ENCODE assay signal across 8 cellular contexts in genomic region chr16:4426722-4427372, GRCh38. TPM values are rescaled to one million over a fixed set of nuclear protein-coding genes. Genes with fewer than 3 reads are reported as not detected.
DNase-seq lines count a peak whose midpoint lies in the region; ATAC-seq and TF ChIP-seq lines count a peak whose summit lies in the region.

No MANE protein-coding gene starts in this region.

- H3K4me3 Mint-ChIP-seq in activated CD8-positive, alpha-beta T cell treated with anti-CD3 and anti-CD28 coated beads for 36 hours, result peak overlapping the region; percentile 93
- peak overlapping the region; percentile 94 for H3K4me3 Mint-ChIP-seq in stimulated activated memory B cell treated with anti-CD40 and anti-IgM and Interleukin-4, amounts not matched to agents 10 μg/mL and 1 μg/mL and 100 μg/mL, for 72 hours

- CTCF ChIA-PET in SK-N-SH (lab: Yijun Ruan, JAX), result no interaction called here
- CTCF ChIA-PET in activated CD8-positive, alpha-beta T cell treated with anti-CD3 and anti-CD28 coated beads for 36 hours (lab: Charles Lee), result interaction anchor here (1.7 kb wide), 1 partner anchor 68 kb away, joined by 4 read pairs; no protein-coding TSS in a partner anchor

- ATAC-seq in SK-N-SH treated with all-trans-retinoic acid at 6 μM for 48 hours (no peak), GM21360 (IDR thresholded peaks at IDR 0.05; ENCODE audit: unreplicated experiment) (no peak)
- no peak for ATAC-seq in activated CD8-positive, alpha-beta T cell treated with anti-CD3 and anti-CD28 coated beads for 36 hours
- ATAC-seq in stimulated activated memory B cell treated with anti-CD40 and anti-IgM and Interleukin-4, amounts not matched to agents 10 μg/mL and 1 μg/mL and 100 μg/mL, for 72 hours, result no peak

- H3K9me3 Mint-ChIP-seq in activated CD8-positive, alpha-beta T cell treated with anti-CD3 and anti-CD28 coated beads for 36 hours, result no peaks in the 10 kb centered on the region
- no peaks in the 10 kb centered on the region for H3K9me3 Mint-ChIP-seq in stimulated activated memory B cell treated with anti-CD40 and anti-IgM and Interleukin-4, amounts not matched to agents 10 μg/mL and 1 μg/mL and 100 μg/mL, for 72 hours

- TF ChIP-seq EP300 in SK-N-SH (IDR thresholded peaks at IDR 0.05; ENCODE audit: borderline replicate concordance in 1 of 2, low read depth in 1 of 2, low read length in 1 of 2), result no peak

- peaks cover 31% of the 10 kb centered on the region for H3K36me3 Mint-ChIP-seq in activated CD8-positive, alpha-beta T cell treated with anti-CD3 and anti-CD28 coated beads for 36 hours (ENCODE audit: low read depth)
- H3K36me3 Mint-ChIP-seq in stimulated activated memory B cell treated with anti-CD40 and anti-IgM and Interleukin-4, amounts not matched to agents 10 μg/mL and 1 μg/mL and 100 μg/mL, for 72 hours, result peaks cover 11% of the 10 kb centered on the region

- intact Hi-C loops in activated CD8-positive, alpha-beta T cell treated with anti-CD3 and anti-CD28 coated beads for 36 hours (cut with micrococcal nuclease), result loop anchor here (5.0 kb wide), 1 partner anchor 50 kb away; the partner anchor contains the start of gene HMOX2

- H3K9me3 ChIP-seq in SK-N-SH (no peaks in the 10 kb centered on the region), iPS DF 6.9 (ENCODE audit: control insufficient read depth, insufficient read depth, low read length) (no peaks in the 10 kb centered on the region)

- no peak for DNase-seq in SK-N-SH
- DNase-seq in activated CD8-positive, alpha-beta T cell treated with anti-CD3 and anti-CD28 coated beads for 36 hours, result no peak
- no peak for DNase-seq in iPS DF 6.9 (ENCODE audit: low read depth, low spot score)
- no peak for DNase-seq in COLO668 (lab: John Stamatoyannopoulos, UW; ENCODE audit: unreplicated experiment)
- no peak for DNase-seq in G401 (ENCODE audit: low spot score)

- peaks cover 54% of the 10 kb centered on the region for H3K79me2 ChIP-seq in SK-N-SH (ENCODE audit: insufficient read depth)

- WGBS in SK-N-SH (ENCODE audit: low lambda C conversion rate), result 87% methylated on average over 12 of the region's 12 CpGs
- WGBS in iPS DF 6.9 (ENCODE audit: insufficient coverage, insufficient read length), result no CpG with 5 or more reads among the region's 12 CpGs

- in situ Hi-C loops in G401 (cut with HindIII; ENCODE audit: low sequenced_read_pairs), result no loop called here

- peak overlapping the region; percentile 72 to 99 for H3K4me3 ChIP-seq in SK-N-SH (ENCODE audit: low read depth in 2 of 2, low read length in 1 of 2)
- H3K4me3 ChIP-seq in iPS DF 6.9 (ENCODE audit: low read length), result peak overlapping the region; percentile 89; the same call in 1 of the 2 replicates

- peak overlapping the region; percentile 89 for H3K4me2 ChIP-seq in SK-N-SH

- peaks cover 35% of the 10 kb centered on the region for H3K4me1 Mint-ChIP-seq in activated CD8-positive, alpha-beta T cell treated with anti-CD3 and anti-CD28 coated beads for 36 hours (ENCODE audit: low read depth)
- peaks cover 26% of the 10 kb centered on the region for H3K4me1 Mint-ChIP-seq in stimulated activated memory B cell treated with anti-CD40 and anti-IgM and Interleukin-4, amounts not matched to agents 10 μg/mL and 1 μg/mL and 100 μg/mL, for 72 hours

- H3K27ac Mint-ChIP-seq in activated CD8-positive, alpha-beta T cell treated with anti-CD3 and anti-CD28 coated beads for 36 hours, result peak overlapping the region; percentile 100
- peak overlapping the region; percentile 100 for H3K27ac Mint-ChIP-seq in stimulated activated memory B cell treated with anti-CD40 and anti-IgM and Interleukin-4, amounts not matched to agents 10 μg/mL and 1 μg/mL and 100 μg/mL, for 72 hours

- H2AFZ ChIP-seq in SK-N-SH (ENCODE audit: low read depth), result no peak overlapping the region

- TF ChIP-seq CTCF in SK-N-SH (IDR thresholded peaks at IDR 0.05), result no peak
- TF ChIP-seq CTCF in activated CD8-positive, alpha-beta T cell treated with anti-CD3 and anti-CD28 coated beads for 36 hours (IDR thresholded peaks at IDR 0.05), result no peak

- POLR2A ChIA-PET in SK-N-SH (lab: Yijun Ruan, JAX), result no interaction called here
- POLR2A ChIA-PET in activated CD8-positive, alpha-beta T cell treated with anti-CD3 and anti-CD28 coated beads for 36 hours (lab: Charles Lee), result interaction anchor here (1.0 to 2.4 kb wide), 8 partner anchors 8 to 60 kb away, joined by 3 to 16 read pairs (median 4); partner anchors contain the start of genes CORO7 and NMRAL1

- H3K4me1 ChIP-seq in SK-N-SH (ENCODE audit: control insufficient read depth in 1 of 2, insufficient read depth in 2 of 2, low read depth in 1 of 2, low read length in 1 of 2) (peaks cover 5 to 14% of the 10 kb centered on the region in 2 experiments; a peak in 2 of 4 replicates), iPS DF 6.9 (ENCODE audit: control insufficient read depth, insufficient read depth, low read length) (no peaks in the 10 kb centered on the region)

- peaks cover 4% of the 10 kb centered on the region for H3F3A ChIP-seq in SK-N-SH (replicated peaks; ENCODE audit: insufficient read depth)

- H4K20me1 ChIP-seq in SK-N-SH (ENCODE audit: insufficient read depth), result no peaks in the 10 kb centered on the region

- no peak for TF ChIP-seq RAD21 in SK-N-SH (IDR thresholded peaks at IDR 0.05; ENCODE audit: low read length)

- H3K36me3 ChIP-seq in SK-N-SH (replicated peaks in 1 of 2; ENCODE audit: control insufficient read depth in 1 of 2, insufficient read depth in 2 of 2, low read length in 1 of 2) (peaks cover 3 to 8% of the 10 kb centered on the region in 2 experiments), iPS DF 6.9 (ENCODE audit: control insufficient read depth, insufficient read depth, low read length) (no peaks in the 10 kb centered on the region)

- H3K27ac ChIP-seq in SK-N-SH (ENCODE audit: low read depth in 2 of 2, low read length in 1 of 2) (0 out of 4 replicates have a peak overlapping the region, but pooled peaks of 1 of the 2 experiments have one; percentile 96), iPS DF 6.9 (ENCODE audit: low read length) (no peak overlapping the region)

- no peaks in the 10 kb centered on the region for H3K9me2 ChIP-seq in SK-N-SH

- H3K27me3 Mint-ChIP-seq in activated CD8-positive, alpha-beta T cell treated with anti-CD3 and anti-CD28 coated beads for 36 hours, result no peaks in the 10 kb centered on the region
- no peaks in the 10 kb centered on the region for H3K27me3 Mint-ChIP-seq in stimulated activated memory B cell treated with anti-CD40 and anti-IgM and Interleukin-4, amounts not matched to agents 10 μg/mL and 1 μg/mL and 100 μg/mL, for 72 hours

- no peaks in the 10 kb centered on the region for H3K27me3 ChIP-seq in SK-N-SH (ENCODE audit: insufficient read depth)
- H3K27me3 ChIP-seq in iPS DF 6.9 (ENCODE audit: control insufficient read depth, insufficient read depth, low read length), result no peaks in the 10 kb centered on the region

- peak overlapping the region; percentile 90 for H3K9ac ChIP-seq in SK-N-SH

TF ChIP-seq in SK-N-SH, 30 proteins besides CTCF, POLR2A, EP300 and RAD21:
- TF ChIP-seq GATA2 (CRISPR knock-in tag; IDR thresholded peaks at IDR 0.05), result no peak

TF ChIP-seq in SK-N-SH treated with all-trans-retinoic acid at 6 μM for 48 hours, 23 proteins besides CTCF, POLR2A, EP300 and RAD21 (continues in another document):
- TF ChIP-seq ZNF565 (CRISPR knock-in tag; conservative IDR thresholded peaks at IDR 0.05; ENCODE audit: low read depth) (no peak), ZNF70 (CRISPR knock-in tag; IDR thresholded peaks at IDR 0.05) (no peak), ZFP30 (CRISPR knock-in tag; IDR thresholded peaks at IDR 0.05) (no peak)

RNA-seq across cellular contexts. Expression of gene DNAJA3, which starts 1.2 kb away (rescaled TPM):
- polyA plus RNA-seq in SK-N-SH (2012; rRNA removed), result 48.7 and 52.6 TPM in 2 replicates
- polyA plus RNA-seq in SK-N-SH (2012; cell fraction: cytosol; rRNA removed), result 34.6 and 46.2 TPM in 2 replicates
- 88.0 and 107 TPM in 2 replicates for polyA plus RNA-seq in SK-N-SH (2012; cell fraction: nucleus; rRNA removed)
- 100 to 1,000 TPM in 1 of 2 experiments, 10 to 100 TPM in 1; 86.8 to 101 TPM for total RNA-seq in activated CD8-positive, alpha-beta T cell treated with anti-CD3 and anti-CD28 coated beads for 36 hours
- total RNA-seq in G401 (2014; rRNA removed; shearing (Covaris generic)), result 79.4 and 89.7 TPM in 2 replicates

RNA-seq across cellular contexts. Expression of gene CORO7, which starts 10.5 kb away (rescaled TPM):
- 21.9 and 25.8 TPM in 2 replicates for polyA plus RNA-seq in SK-N-SH (2012; rRNA removed)
- polyA plus RNA-seq in SK-N-SH (2012; cell fraction: cytosol; rRNA removed), result 6.6 and 7.3 TPM in 2 replicates
- 166 and 305 TPM in 2 replicates for polyA plus RNA-seq in SK-N-SH (2012; cell fraction: nucleus; rRNA removed)
- total RNA-seq in activated CD8-positive, alpha-beta T cell treated with anti-CD3 and anti-CD28 coated beads for 36 hours, result 10 to 100 TPM; 73.3 to 76.6 TPM
- 34.2 and 39.5 TPM in 2 replicates for total RNA-seq in G401 (2014; rRNA removed; shearing (Covaris generic))

RNA-seq across cellular contexts. Expression of gene NMRAL1, which starts 47.6 kb away (rescaled TPM):
- 99.9 and 102 TPM in 2 replicates for polyA plus RNA-seq in SK-N-SH (2012; rRNA removed)
- 50.3 and 72.4 TPM in 2 replicates for polyA plus RNA-seq in SK-N-SH (2012; cell fraction: cytosol; rRNA removed)
- polyA plus RNA-seq in SK-N-SH (2012; cell fraction: nucleus; rRNA removed), result 97.1 and 185 TPM in 2 replicates
- total RNA-seq in activated CD8-positive, alpha-beta T cell treated with anti-CD3 and anti-CD28 coated beads for 36 hours, result 10 to 100 TPM; 45.3 to 53.6 TPM
- total RNA-seq in G401 (2014; rRNA removed; shearing (Covaris generic)), result 166 and 212 TPM in 2 replicates

RNA-seq across cellular contexts. Expression of gene HMOX2, which starts 49.4 kb away (rescaled TPM):
- polyA plus RNA-seq in SK-N-SH (2012; rRNA removed), result 65.1 and 75.5 TPM in 2 replicates
- 48.4 and 62.0 TPM in 2 replicates for polyA plus RNA-seq in SK-N-SH (2012; cell fraction: cytosol; rRNA removed)
- polyA plus RNA-seq in SK-N-SH (2012; cell fraction: nucleus; rRNA removed), result 62.6 and 64.9 TPM in 2 replicates
- 10 to 100 TPM; 64.7 to 65.4 TPM for total RNA-seq in activated CD8-positive, alpha-beta T cell treated with anti-CD3 and anti-CD28 coated beads for 36 hours
- total RNA-seq in G401 (2014; rRNA removed; shearing (Covaris generic)), result 94.3 and 99.9 TPM in 2 replicates

RNA-seq across cellular contexts. Expression of gene VASN, which starts 55.2 kb away (rescaled TPM):
- 11.4 and 37.4 TPM in 2 replicates for polyA plus RNA-seq in SK-N-SH (2012; rRNA removed)
- polyA plus RNA-seq in SK-N-SH (2012; cell fraction: cytosol; rRNA removed), result 14.5 and 28.9 TPM in 2 replicates
- 42.9 and 52.9 TPM in 2 replicates for polyA plus RNA-seq in SK-N-SH (2012; cell fraction: nucleus; rRNA removed)
- not detected for total RNA-seq in activated CD8-positive, alpha-beta T cell treated with anti-CD3 and anti-CD28 coated beads for 36 hours
- total RNA-seq in G401 (2014; rRNA removed; shearing (Covaris generic)), result 9.9 and 14.4 TPM in 2 replicates
